8 cellular contexts compared by ENCODE assay signal in genomic region chr2:85888745-85889647, GRCh38. TPM values are rescaled to one million over a fixed set of nuclear protein-coding genes. Genes with fewer than 3 reads are reported as not detected.
DNase-seq lines count a peak whose midpoint lies in the region; ATAC-seq and TF ChIP-seq lines count a peak whose summit lies in the region.

Gene ST3GAL5, minus strand, starts transcription at chr2:85888990. Its CDS starts 85 bp downstream, at chr2:85888905.

- H3F3A ChIP-seq in smooth muscle cell (ENCODE audit: low read depth) = peaks cover 30% of the 10 kb centered on the region

- 2% methylated on average over 57 of the region's 86 CpGs for WGBS in smooth muscle cell (ENCODE audit: low lambda C conversion rate)

- H3K27ac ChIP-seq in VCaP = peak within 1 kb of the TSS; percentile 76
- peak within 1 kb of the TSS; percentile 70 for H3K27ac ChIP-seq in smooth muscle cell (ENCODE audit: low read depth)

- no peaks in the 10 kb centered on the region for H3K36me3 ChIP-seq in smooth muscle cell (ENCODE audit: low read depth)

- H3K9me3 ChIP-seq in smooth muscle cell (replicated peaks; ENCODE audit: low read depth) = no peaks in the 10 kb centered on the region

- peak within 1 kb of the TSS; percentile 55 for H3K9ac ChIP-seq in smooth muscle cell (ENCODE audit: low read depth)

- TF ChIP-seq CTCF in VCaP (conservative IDR thresholded peaks at IDR 0.05) (peak; percentile 89), smooth muscle cell (IDR thresholded peaks at IDR 0.05; ENCODE audit: borderline replicate concordance, insufficient read depth, poor library complexity, severe bottlenecking) (peak; percentile 88)

- peaks cover 27% of the 10 kb centered on the region for H3K4me1 ChIP-seq in smooth muscle cell (ENCODE audit: low read depth)

- in situ Hi-C loops in T47D (cut with HindIII; ENCODE audit: low pct_unique_long_range_greater_than_20kb, low sequenced_read_pairs) = no loop called here

- H2AFZ ChIP-seq in smooth muscle cell (ENCODE audit: low read depth) = peak within 1 kb of the TSS; percentile 88

- peak within 1 kb of the TSS; percentile 67 for H3K4me3 ChIP-seq in smooth muscle cell

- ATAC-seq in GM18517 (IDR thresholded peaks at IDR 0.05; ENCODE audit: unreplicated experiment) (peak; percentile 68), HG03045 (IDR thresholded peaks at IDR 0.05; ENCODE audit: unreplicated experiment) (peak; percentile 87)

- H3K4me2 ChIP-seq in smooth muscle cell = peak within 1 kb of the TSS; percentile 89

- H4K20me1 ChIP-seq in smooth muscle cell (ENCODE audit: low read depth) = peaks cover 16% of the 10 kb centered on the region

- no peaks in the 10 kb centered on the region for H3K27me3 ChIP-seq in smooth muscle cell (ENCODE audit: low read depth)

- peaks cover 9% of the 10 kb centered on the region for H3K79me2 ChIP-seq in smooth muscle cell (ENCODE audit: low read depth)

- DNase-seq in 8988T (peak; percentile 74), NCI-H2171 treated with DMSO at 0.1 percent for 48 hours (lab: John Stamatoyannopoulos, UW) (peak; percentile 79), T47D (ENCODE audit: low read depth in 1 of 2, low spot score in 1 of 2) (peak; percentile 61 to 74), iPS-NIHi11 (ENCODE audit: low spot score) (peak; percentile 97), smooth muscle cell (lab: John Stamatoyannopoulos, UW; ENCODE audit: unreplicated experiment) (peak; percentile 67)

RNA-seq across cellular contexts. Expression of gene ST3GAL5, which starts in this region (rescaled TPM):
- 21.3 and 26.4 TPM in 2 replicates for total RNA-seq in smooth muscle cell
- 10.9 and 12.3 TPM in 2 replicates for polyA plus RNA-seq in smooth muscle cell

Comparison
In these comparisons a context has a peak if more than half of its experiments do, and no peak if none do; other contexts are left out.
1. Peak in every context shown above with its lines: DNase-seq, ATAC-seq, H3K4me3 ChIP-seq and H3K27ac ChIP-seq.